Comparison of ENCODE assay signal across 1 cellular context in the genomic region with DNA sequence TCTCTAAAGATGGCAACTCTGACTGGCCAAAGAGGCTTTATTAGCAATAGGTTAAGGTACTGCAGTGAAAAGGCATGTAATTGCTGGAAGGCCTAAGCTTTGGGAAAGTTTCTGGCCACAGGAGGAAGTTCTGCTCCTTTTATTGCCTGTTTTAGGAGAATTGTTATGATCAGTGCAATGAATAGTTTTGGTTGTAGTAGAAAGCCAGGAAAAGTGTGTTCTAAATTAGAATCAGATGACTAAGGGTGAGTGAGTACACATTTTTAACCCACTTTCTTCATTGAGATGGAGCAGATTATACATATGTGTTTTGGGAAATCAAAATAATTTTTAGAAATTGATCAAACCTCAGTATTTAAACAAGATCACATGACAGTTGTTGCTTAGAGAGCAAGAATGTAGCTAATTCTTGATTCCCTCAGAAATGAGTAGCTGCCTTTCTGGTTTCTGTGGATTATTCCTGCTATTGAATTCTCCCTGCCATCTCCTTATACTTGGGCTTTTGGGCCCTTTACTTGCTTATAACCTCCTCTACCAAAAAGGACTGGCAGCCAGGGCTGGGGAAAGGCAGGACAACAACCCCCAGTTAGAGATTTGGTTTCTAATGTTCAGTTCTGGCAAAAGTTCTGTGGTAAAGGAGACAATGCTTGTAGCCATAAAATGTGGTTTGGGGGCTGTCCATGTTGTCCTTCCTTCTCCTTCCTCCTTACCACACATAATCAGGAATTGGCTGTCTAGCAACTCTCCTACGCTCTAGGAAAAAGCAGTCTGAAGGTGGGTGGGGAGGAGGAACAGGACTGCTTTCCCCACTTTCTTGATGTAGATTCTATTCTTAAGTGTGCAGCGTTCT.
TF ChIP-seq lines count a peak whose summit lies in the region.

No MANE protein-coding gene starts in this region.

TF ChIP-seq in SK-N-SH, 30 proteins besides CTCF, POLR2A, EP300 and RAD21 (continued from another document):
- TF ChIP-seq, protein P1, sequence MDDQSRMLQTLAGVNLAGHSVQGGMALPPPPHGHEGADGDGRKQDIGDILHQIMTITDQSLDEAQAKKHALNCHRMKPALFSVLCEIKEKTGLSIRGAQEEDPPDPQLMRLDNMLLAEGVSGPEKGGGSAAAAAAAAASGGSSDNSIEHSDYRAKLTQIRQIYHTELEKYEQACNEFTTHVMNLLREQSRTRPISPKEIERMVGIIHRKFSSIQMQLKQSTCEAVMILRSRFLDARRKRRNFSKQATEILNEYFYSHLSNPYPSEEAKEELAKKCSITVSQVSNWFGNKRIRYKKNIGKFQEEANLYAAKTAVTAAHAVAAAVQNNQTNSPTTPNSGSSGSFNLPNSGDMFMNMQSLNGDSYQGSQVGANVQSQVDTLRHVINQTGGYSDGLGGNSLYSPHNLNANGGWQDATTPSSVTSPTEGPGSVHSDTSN (IDR thresholded peaks at IDR 0.05) = 0 out of 2 replicates have a peak, but pooled peaks have one; percentile 7
TF ChIP-seq in SK-N-SH: peak in this region for 7.
